Comparison of ENCODE assay signal across 19 cellular contexts in genomic region chr10:31001740-31002139, GRCh38.
"Had no signal": no experiment of that assay in that cellular context is flagged by ENCODE, and none has a peak within 500 bp of the region (broad histone marks: within the 10 kb centered on the region; RNA-seq: fewer than 3 reads in every experiment).

No MANE protein-coding gene starts in this region.

- H3K4me3 Mint-ChIP-seq: activated CD4-positive, alpha-beta T cell treated with anti-CD3 and anti-CD28 coated beads for 36 hours; activated naive CD8-positive, alpha-beta T cell treated with anti-CD3 and anti-CD28 coated beads for 36 hours; activated T-cell treated with anti-CD3 and anti-CD28 coated beads, Interleukin-2, amount 50 U/mL, for 72 hours; neural crest cell had no signal

- H3K36me3 ChIP-seq: brain microvascular endothelial cell, right lobe of liver, stomach, upper lobe of right lung, WERI-Rb-1 had no signal

- H3K27ac ChIP-seq: brain microvascular endothelial cell, psoas muscle, right lobe of liver, testis, upper lobe of right lung, WERI-Rb-1 had no signal

- H3K27me3 ChIP-seq: brain microvascular endothelial cell, right lobe of liver, stomach, testis, upper lobe of right lung had no signal

- H3K9me3 ChIP-seq: psoas muscle, right lobe of liver, stomach, testis, upper lobe of right lung had no signal

- ATAC-seq: activated CD4-positive, alpha-beta T cell treated with anti-CD3 and anti-CD28 coated beads for 36 hours; activated T-cell treated with anti-CD3 and anti-CD28 coated beads, Interleukin-2, amount 50 U/mL, for 72 hours; right lobe of liver; upper lobe of right lung had no signal

- H3K27ac Mint-ChIP-seq: activated CD4-positive, alpha-beta T cell treated with anti-CD3 and anti-CD28 coated beads for 36 hours; activated naive CD8-positive, alpha-beta T cell treated with anti-CD3 and anti-CD28 coated beads for 36 hours; activated T-cell treated with anti-CD3 and anti-CD28 coated beads, Interleukin-2, amount 50 U/mL, for 72 hours had no signal

- DNase-seq: activated CD4-positive, alpha-beta T cell treated with anti-CD3 and anti-CD28 coated beads for 36 hours; activated CD8-positive, alpha-beta memory T cell treated with anti-CD3 and anti-CD28 coated beads, Interleukin-2, amount 50 U/mL, for 48 hours; activated naive CD8-positive, alpha-beta T cell treated with anti-CD3 and anti-CD28 coated beads for 36 hours; activated T-cell treated with anti-CD3 and anti-CD28 coated beads, Interleukin-2, amount 50 U/mL, for 72 hours; amygdala; brain microvascular endothelial cell; cerebellar nuclear complex; erythroblast; midbrain; psoas muscle; right lobe of liver; stomach; T-helper 1 cell; T1000; testis; upper lobe of right lung; WERI-Rb-1 had no signal

- H3K27me3 Mint-ChIP-seq: activated CD4-positive, alpha-beta T cell treated with anti-CD3 and anti-CD28 coated beads for 36 hours; activated naive CD8-positive, alpha-beta T cell treated with anti-CD3 and anti-CD28 coated beads for 36 hours had no signal

- H3K4me3 ChIP-seq: lung, psoas muscle, right lobe of liver, stomach, testis, upper lobe of right lung had no signal

- H3K4me1 ChIP-seq: testis had no signal
